Comparison of ENCODE assay signal across 19 cellular contexts in the genomic region with DNA sequence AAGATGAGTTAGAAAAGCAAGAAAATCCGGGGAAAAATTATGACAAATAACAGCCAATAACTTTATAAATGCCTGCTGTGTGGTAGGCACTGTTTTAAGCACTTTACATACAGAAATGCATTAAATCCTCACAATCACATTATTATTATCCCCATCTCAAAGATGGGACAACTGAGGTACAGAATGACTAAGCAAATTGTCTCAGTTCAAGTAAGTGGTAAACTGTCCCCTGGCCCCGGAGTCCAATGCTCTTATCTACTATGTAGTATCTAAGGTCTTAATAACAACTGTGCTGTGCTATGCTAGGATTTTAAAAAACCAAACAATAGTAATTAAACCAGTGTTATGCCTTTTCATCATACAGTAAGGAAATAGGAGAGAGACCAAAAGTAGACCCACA.
"Had no signal": no experiment of that assay in that cellular context is flagged by ENCODE, and none has a peak within 500 bp of the region (broad histone marks: within the 10 kb centered on the region; RNA-seq: fewer than 3 reads in every experiment).

No MANE protein-coding gene starts in this region.

- DNase-seq: KBM-7, MG63, NCI-H1092 treated with DMSO at 0.1 percent for 48 hours, NCI-H1436, NCI-H187, NCI-H2029, NCI-H2081 treated with DMSO at 0.1 percent for 48 hours, NCI-H2171, NCI-H226, NCI-H446, NCI-H510A, NCI-H524 treated with DMSO at 0.1 percent for 48 hours, NCI-H774, SHP77, SJCRH30, T-helper 1 cell had no signal

- H3K9me3 ChIP-seq: MG63, SJCRH30 had no signal

- H3K27ac ChIP-seq: HL-60, RWPE1, SJCRH30 had no signal

- ATAC-seq: SK-N-SH treated with all-trans-retinoic acid at 6 μM for 48 hours had no signal

- H3K4me3 ChIP-seq: MG63, SJCRH30 had no signal

- H3K36me3 ChIP-seq: MG63, SJCRH30 had no signal

- H3K27me3 ChIP-seq: MG63, SJCRH30 had no signal

- H3K4me1 ChIP-seq: SJCRH30 had no signal
